In genomic region chr3:66326340-66326739, GRCh38 we compare ENCODE assay signal across 25 cellular contexts.
"Had no signal": no experiment of that assay in that cellular context is flagged by ENCODE, and none has a peak within 500 bp of the region (broad histone marks: within the 10 kb centered on the region; RNA-seq: fewer than 3 reads in every experiment).

No MANE protein-coding gene starts in this region.

- H3K27me3 Mint-ChIP-seq: activated CD4-positive, alpha-beta memory T cell treated with anti-CD3 and anti-CD28 coated beads for 36 hours; activated CD4-positive, alpha-beta T cell treated with anti-CD3 and anti-CD28 coated beads, Interleukin-2, amount 10 ng/mL, durations not matched to agents 24 days and 14 days; activated naive CD4-positive, alpha-beta T cell treated with anti-CD3 and anti-CD28 coated beads, Interleukin-2, amount 50 U/mL, for 24 hours; activated T-helper 17 cell treated with anti-CD3 and anti-CD28 coated beads, Interleukin-2, amount 50 U/mL, for 72 hours had no signal

- H3K27ac Mint-ChIP-seq: activated CD4-positive, alpha-beta memory T cell treated with anti-CD3 and anti-CD28 coated beads for 36 hours; activated CD4-positive, alpha-beta T cell treated with anti-CD3 and anti-CD28 coated beads, Interleukin-2, amount 10 ng/mL, durations not matched to agents 24 days and 14 days; activated naive CD4-positive, alpha-beta T cell treated with anti-CD3 and anti-CD28 coated beads, Interleukin-2, amount 50 U/mL, for 24 hours; activated T-helper 17 cell treated with anti-CD3 and anti-CD28 coated beads, Interleukin-2, amount 50 U/mL, for 72 hours; T-helper 2 cell treated with Interferon-gamma antibody and Interleukin-4, amounts not matched to agents 5 μg/mL and 100 μg/mL, for 36 hours had no signal

- H3K27ac ChIP-seq: esophagus squamous epithelium, left lung, pancreas, prostate gland, testis, VCaP had no signal

- H3K27me3 ChIP-seq: esophagus squamous epithelium, left lung, pancreas, testis had no signal

- H3K9me3 Mint-ChIP-seq: activated CD4-positive, alpha-beta memory T cell treated with anti-CD3 and anti-CD28 coated beads for 36 hours; activated CD4-positive, alpha-beta T cell treated with anti-CD3 and anti-CD28 coated beads, Interleukin-2, amount 10 ng/mL, durations not matched to agents 24 days and 14 days; activated naive CD4-positive, alpha-beta T cell treated with anti-CD3 and anti-CD28 coated beads, Interleukin-2, amount 50 U/mL, for 24 hours; activated T-cell treated with anti-CD3 and anti-CD28 coated beads, Interleukin-2, amount 50 U/mL, for 4 hours; activated T-helper 17 cell treated with anti-CD3 and anti-CD28 coated beads, Interleukin-2, amount 50 U/mL, for 72 hours; T-helper 2 cell treated with Interferon-gamma antibody and Interleukin-4, amounts not matched to agents 5 μg/mL and 100 μg/mL, for 36 hours had no signal

- H3K4me3 ChIP-seq: esophagus squamous epithelium, left lung, mucosa of descending colon, pancreas, prostate gland, testis had no signal

- H3K9me3 ChIP-seq: esophagus squamous epithelium, left lung, pancreas, prostate gland, testis had no signal

- H3K4me3 Mint-ChIP-seq: activated CD4-positive, alpha-beta memory T cell treated with anti-CD3 and anti-CD28 coated beads for 36 hours; activated CD4-positive, alpha-beta T cell treated with anti-CD3 and anti-CD28 coated beads, Interleukin-2, amount 10 ng/mL, durations not matched to agents 24 days and 14 days; activated naive CD4-positive, alpha-beta T cell treated with anti-CD3 and anti-CD28 coated beads, Interleukin-2, amount 50 U/mL, for 24 hours; activated T-cell treated with anti-CD3 and anti-CD28 coated beads, Interleukin-2, amount 50 U/mL, for 4 hours; activated T-helper 17 cell treated with anti-CD3 and anti-CD28 coated beads, Interleukin-2, amount 50 U/mL, for 72 hours; immature natural killer cell; T-helper 2 cell treated with Interferon-gamma antibody and Interleukin-4, amounts not matched to agents 5 μg/mL and 100 μg/mL, for 36 hours had no signal

- H3K4me1 ChIP-seq: left lung, pancreas, prostate gland, testis had no signal

- DNase-seq: activated CD4-positive, alpha-beta memory T cell treated with anti-CD3 and anti-CD28 coated beads for 36 hours; activated CD4-positive, alpha-beta T cell treated with anti-CD3 and anti-CD28 coated beads, Interleukin-2, amount 10 ng/mL, durations not matched to agents 24 days and 14 days; activated gamma-delta T cell treated with Interleukin-2 at 50 U/mL for 16 hours; activated T-cell treated with anti-CD3 and anti-CD28 coated beads, Interleukin-2, amount 50 U/mL, for 4 hours; anterior cingulate cortex; dermis blood vessel endothelial cell; effector CD4-positive, alpha-beta T cell; esophagus squamous epithelium; hypothalamus; immature natural killer cell; kidney; left lung; mucosa of descending colon; nucleus accumbens; pancreas; stimulated activated CD4-positive, alpha-beta T cell treated with anti-CD3 and anti-CD28 coated beads, Interleukin-4, amount 100 ng/mL, for 1 hour; stimulated activated naive CD8-positive, alpha-beta T cell treated with anti-CD3 and anti-CD28 coated beads, Interleukin-15, Interleukin-2, amounts not matched to agents 100 U/mL and 50 U/mL, for 24 hours; T-helper 1 cell; testis; trophoblast cell had no signal

- ATAC-seq: activated T-cell treated with anti-CD3 and anti-CD28 coated beads, Interleukin-2, amount 50 U/mL, for 4 hours; activated T-helper 17 cell treated with anti-CD3 and anti-CD28 coated beads, Interleukin-2, amount 50 U/mL, for 72 hours; left lung; mucosa of descending colon; pancreas; stimulated activated naive CD8-positive, alpha-beta T cell treated with anti-CD3 and anti-CD28 coated beads, Interleukin-15, Interleukin-2, amounts not matched to agents 100 U/mL and 50 U/mL, for 24 hours had no signal

- H3K36me3 ChIP-seq: esophagus squamous epithelium, left lung, pancreas, prostate gland had no signal
